30 cellular contexts compared by ENCODE assay signal in the genomic region with DNA sequence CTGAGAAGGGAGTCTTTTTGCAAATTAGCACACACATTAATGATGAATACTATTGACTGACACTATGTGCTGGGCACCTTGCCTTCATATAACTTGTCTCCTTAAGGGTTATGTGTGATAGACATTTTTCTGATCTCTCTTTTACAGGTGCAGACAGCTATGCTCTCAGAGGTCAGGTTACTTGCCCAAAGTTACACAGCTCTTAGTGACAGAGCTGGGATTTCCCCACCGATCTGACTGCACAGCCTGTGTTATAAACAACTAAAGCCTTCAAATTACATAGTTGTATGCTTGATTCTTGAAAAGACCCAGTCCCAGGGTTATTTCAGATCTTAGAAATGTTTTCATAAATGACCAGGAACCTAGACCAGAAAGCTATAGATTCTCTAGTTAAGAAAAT.
"Had no signal": no experiment of that assay in that cellular context is flagged by ENCODE, and none has a peak within 500 bp of the region (broad histone marks: within the 10 kb centered on the region; RNA-seq: fewer than 3 reads in every experiment).

No MANE protein-coding gene starts in this region.

- H3K27ac ChIP-seq: foreskin keratinocyte, lower lobe of right lung, right atrium auricular region, suprapubic skin, tibial artery, upper lobe of right lung, WERI-Rb-1 had no signal

- H3K36me3 ChIP-seq: heart left ventricle, lower lobe of right lung, right atrium auricular region, suprapubic skin, tibial artery, upper lobe of right lung, WERI-Rb-1 had no signal

- H3K9me3 ChIP-seq: heart left ventricle, lower lobe of right lung, right atrium auricular region, suprapubic skin, tibial artery, upper lobe of right lung had no signal

- H3K27me3 ChIP-seq: foreskin keratinocyte, heart left ventricle, right atrium auricular region, suprapubic skin, tibial artery, upper lobe of right lung had no signal

- H3K4me3 ChIP-seq: heart left ventricle, lower lobe of right lung, right atrium auricular region, smooth muscle cell, suprapubic skin, tibial artery, upper lobe of right lung had no signal

- H3K4me2 ChIP-seq: smooth muscle cell had no signal

- H3K4me1 ChIP-seq: foreskin keratinocyte, lower lobe of right lung, right atrium auricular region, suprapubic skin, tibial artery, upper lobe of right lung had no signal

- H3K4me3 Mint-ChIP-seq: activated CD4-positive, alpha-beta memory T cell treated with anti-CD3 and anti-CD28 coated beads, Interleukin-2, amount 10 ng/mL, durations not matched to agents 7 days and 5 days; activated CD4-positive, alpha-beta T cell treated with anti-CD3 and anti-CD28 coated beads, Interleukin-2, amount 10 ng/mL, durations not matched to agents 24 days and 14 days; activated naive CD4-positive, alpha-beta T cell treated with anti-CD3 and anti-CD28 coated beads, Interleukin-2, amount 50 U/mL, for 24 hours; activated T-cell treated with anti-CD3 and anti-CD28 coated beads, Interleukin-2, amount 50 U/mL, for 4 hours; activated T-helper 17 cell treated with anti-CD3 and anti-CD28 coated beads, Interleukin-2, amount 50 U/mL, for 72 hours; central memory CD8-positive, alpha-beta T cell; dendritic cell treated with granulocyte-macrophage colony-stimulating factor and Interleukin-4, amounts not matched to agents 40 ng/mL and 50 ng/mL, for 4 days; endodermal cell; natural killer cell treated with Interleukin-12 subunit alpha and Interleukin-12 subunit beta and Interleukin-15 and Interleukin-18, amount 100 ng/mL, for 72 hours; stimulated activated memory B cell treated with anti-CD40 and anti-IgM and Interleukin-4, amounts not matched to agents 10 μg/mL and 1 μg/mL and 100 μg/mL, for 72 hours had no signal

- H3K27me3 Mint-ChIP-seq: activated CD4-positive, alpha-beta memory T cell treated with anti-CD3 and anti-CD28 coated beads, Interleukin-2, amount 10 ng/mL, durations not matched to agents 7 days and 5 days; activated CD4-positive, alpha-beta T cell treated with anti-CD3 and anti-CD28 coated beads, Interleukin-2, amount 10 ng/mL, durations not matched to agents 24 days and 14 days; activated naive CD4-positive, alpha-beta T cell treated with anti-CD3 and anti-CD28 coated beads, Interleukin-2, amount 50 U/mL, for 24 hours; stimulated activated memory B cell treated with anti-CD40 and anti-IgM and Interleukin-4, amounts not matched to agents 10 μg/mL and 1 μg/mL and 100 μg/mL, for 72 hours had no signal

- ATAC-seq: activated T-cell treated with anti-CD3 and anti-CD28 coated beads, Interleukin-2, amount 50 U/mL, for 4 hours; activated T-helper 17 cell treated with anti-CD3 and anti-CD28 coated beads, Interleukin-2, amount 50 U/mL, for 72 hours; esophagus mucosa; foreskin keratinocyte; lower lobe of right lung; natural killer cell treated with Interleukin-12 subunit alpha and Interleukin-12 subunit beta and Interleukin-15 and Interleukin-18, amount 100 ng/mL, for 72 hours; stimulated activated memory B cell treated with anti-CD40 and anti-IgM and Interleukin-4, amounts not matched to agents 10 μg/mL and 1 μg/mL and 100 μg/mL, for 72 hours; upper lobe of right lung had no signal

- H3K4me1 Mint-ChIP-seq: activated CD4-positive, alpha-beta memory T cell treated with anti-CD3 and anti-CD28 coated beads, Interleukin-2, amount 10 ng/mL, durations not matched to agents 7 days and 5 days; activated CD4-positive, alpha-beta T cell treated with anti-CD3 and anti-CD28 coated beads, Interleukin-2, amount 10 ng/mL, durations not matched to agents 24 days and 14 days; activated naive CD4-positive, alpha-beta T cell treated with anti-CD3 and anti-CD28 coated beads, Interleukin-2, amount 50 U/mL, for 24 hours; activated T-helper 17 cell treated with anti-CD3 and anti-CD28 coated beads, Interleukin-2, amount 50 U/mL, for 72 hours; central memory CD8-positive, alpha-beta T cell had no signal

- FAIRE-seq: bronchial epithelial cell had no signal

- H3K27ac Mint-ChIP-seq: activated CD4-positive, alpha-beta memory T cell treated with anti-CD3 and anti-CD28 coated beads, Interleukin-2, amount 10 ng/mL, durations not matched to agents 7 days and 5 days; activated CD4-positive, alpha-beta T cell treated with anti-CD3 and anti-CD28 coated beads, Interleukin-2, amount 10 ng/mL, durations not matched to agents 24 days and 14 days; activated naive CD4-positive, alpha-beta T cell treated with anti-CD3 and anti-CD28 coated beads, Interleukin-2, amount 50 U/mL, for 24 hours; activated T-helper 17 cell treated with anti-CD3 and anti-CD28 coated beads, Interleukin-2, amount 50 U/mL, for 72 hours; dendritic cell treated with granulocyte-macrophage colony-stimulating factor and Interleukin-4, amounts not matched to agents 40 ng/mL and 50 ng/mL, for 4 days; endodermal cell; natural killer cell treated with Interleukin-12 subunit alpha and Interleukin-12 subunit beta and Interleukin-15 and Interleukin-18, amount 100 ng/mL, for 72 hours; stimulated activated memory B cell treated with anti-CD40 and anti-IgM and Interleukin-4, amounts not matched to agents 10 μg/mL and 1 μg/mL and 100 μg/mL, for 72 hours had no signal

- H3K36me3 Mint-ChIP-seq: activated naive CD4-positive, alpha-beta T cell treated with anti-CD3 and anti-CD28 coated beads, Interleukin-2, amount 50 U/mL, for 24 hours; natural killer cell treated with Interleukin-12 subunit alpha and Interleukin-12 subunit beta and Interleukin-15 and Interleukin-18, amount 100 ng/mL, for 72 hours; stimulated activated memory B cell treated with anti-CD40 and anti-IgM and Interleukin-4, amounts not matched to agents 10 μg/mL and 1 μg/mL and 100 μg/mL, for 72 hours had no signal

- DNase-seq: activated CD4-positive, alpha-beta memory T cell treated with anti-CD3 and anti-CD28 coated beads, Interleukin-2, amount 10 ng/mL, durations not matched to agents 7 days and 5 days; activated CD4-positive, alpha-beta T cell treated with anti-CD3 and anti-CD28 coated beads, Interleukin-2, amount 10 ng/mL, durations not matched to agents 24 days and 14 days; activated CD4-positive, CD25-positive, alpha-beta regulatory T cell treated with anti-CD3 and anti-CD28 coated beads, Interleukin-2, amount 50 U/mL, for 72 hours; activated CD8-positive, alpha-beta memory T cell treated with anti-CD3 and anti-CD28 coated beads, Interleukin-2, amount 50 U/mL, for 48 hours; activated T-cell treated with anti-CD3 and anti-CD28 coated beads, Interleukin-2, amount 50 U/mL, for 4 hours; anterior cingulate cortex; endodermal cell; foreskin keratinocyte; hypothalamus; lower lobe of right lung; mesendoderm; stimulated activated CD4-positive, alpha-beta T cell treated with anti-CD3 and anti-CD28 coated beads, Interleukin-1b, Interleukin-23, amount 100 ng/mL, for 48 hours; stimulated activated CD4-positive, alpha-beta T cell treated with anti-CD3 and anti-CD28 coated beads, Interleukin-4, amount 100 ng/mL, for 4 hours; stimulated activated CD8-positive, alpha-beta memory T cell treated with anti-CD3 and anti-CD28 coated beads, Interleukin-4, amount 100 ng/mL, for 48 hours; T-helper 9 cell; tibial artery; upper lobe of right lung; WERI-Rb-1 had no signal

- H3K9me3 Mint-ChIP-seq: activated CD4-positive, alpha-beta memory T cell treated with anti-CD3 and anti-CD28 coated beads, Interleukin-2, amount 10 ng/mL, durations not matched to agents 7 days and 5 days; activated CD4-positive, alpha-beta T cell treated with anti-CD3 and anti-CD28 coated beads, Interleukin-2, amount 10 ng/mL, durations not matched to agents 24 days and 14 days; activated naive CD4-positive, alpha-beta T cell treated with anti-CD3 and anti-CD28 coated beads, Interleukin-2, amount 50 U/mL, for 24 hours; activated T-cell treated with anti-CD3 and anti-CD28 coated beads, Interleukin-2, amount 50 U/mL, for 4 hours; activated T-helper 17 cell treated with anti-CD3 and anti-CD28 coated beads, Interleukin-2, amount 50 U/mL, for 72 hours; central memory CD8-positive, alpha-beta T cell; dendritic cell treated with granulocyte-macrophage colony-stimulating factor and Interleukin-4, amounts not matched to agents 40 ng/mL and 50 ng/mL, for 4 days; endodermal cell; natural killer cell treated with Interleukin-12 subunit alpha and Interleukin-12 subunit beta and Interleukin-15 and Interleukin-18, amount 100 ng/mL, for 72 hours; stimulated activated memory B cell treated with anti-CD40 and anti-IgM and Interleukin-4, amounts not matched to agents 10 μg/mL and 1 μg/mL and 100 μg/mL, for 72 hours had no signal
